10 cellular contexts compared by ENCODE assay signal in the genomic region with DNA sequence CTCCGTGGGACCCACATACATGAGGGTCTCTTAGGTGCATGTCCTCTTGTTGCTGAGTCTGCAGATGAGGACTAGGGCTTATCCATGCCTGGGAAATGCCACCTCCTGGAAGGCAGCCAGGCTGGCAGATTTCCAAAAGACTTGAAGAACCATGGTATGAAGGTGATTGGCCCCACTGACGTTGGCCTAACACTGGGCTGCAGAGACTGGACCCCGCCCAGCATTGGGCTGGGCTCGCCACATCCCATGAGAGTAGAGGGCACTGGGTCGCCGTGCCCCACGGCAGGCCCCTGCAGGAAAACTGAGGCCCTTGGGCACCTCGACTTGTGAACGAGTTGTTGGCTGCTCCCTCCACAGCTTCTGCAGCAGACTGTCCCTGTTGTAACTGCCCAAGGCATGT. TPM values are rescaled to one million over a fixed set of nuclear protein-coding genes. Genes with fewer than 3 reads are reported as not detected.
DNase-seq lines count a peak whose midpoint lies in the region; ATAC-seq and TF ChIP-seq lines count a peak whose summit lies in the region.
"Had no signal": no experiment of that assay in that cellular context is flagged by ENCODE, and none has a peak within 500 bp of the region (broad histone marks: within the 10 kb centered on the region; RNA-seq: fewer than 3 reads in every experiment).

No MANE protein-coding gene starts in this region.

- H3K27me3 ChIP-seq in naive thymus-derived CD4-positive, alpha-beta T cell (ENCODE audit: control insufficient read depth in 2 of 2, insufficient read depth in 2 of 2, low read length in 2 of 2), result no peaks in the 10 kb centered on the region

- intact Hi-C loops in Calu3 (cut with micrococcal nuclease; ENCODE audit: unreplicated experiment), result loop anchor here (2.0 to 10.0 kb wide), 5 partner anchors 41 to 279 kb away; a partner anchor contains a TSS
- intact Hi-C loops in naive thymus-derived CD4-positive, alpha-beta T cell (cut with micrococcal nuclease), result no loop called here

- H3K36me3 ChIP-seq in naive thymus-derived CD4-positive, alpha-beta T cell (ENCODE audit: control insufficient read depth in 2 of 3, insufficient read depth in 3 of 3, low read length in 3 of 3), result peaks cover 7 to 56% (median 19%) of the 10 kb centered on the region in 3 experiments

- peak overlapping the region; percentile 90 for H3K27ac Mint-ChIP-seq in Calu3 (ENCODE audit: unreplicated experiment)
- peak overlapping the region in 7 of 9 donors; percentile 71 to 100 (median 89) for H3K27ac Mint-ChIP-seq in naive thymus-derived CD4-positive, alpha-beta T cell

- peaks cover 19 to 36% of the 10 kb centered on the region in 2 donors for H3K4me1 ChIP-seq in naive thymus-derived CD4-positive, alpha-beta T cell (ENCODE audit: control insufficient read depth in 2 of 2, insufficient read depth in 2 of 2, low read length in 2 of 2)

- no peaks in the 10 kb centered on the region for H3K9me3 Mint-ChIP-seq in Calu3 (ENCODE audit: low read depth, unreplicated experiment)
- H3K9me3 Mint-ChIP-seq in naive thymus-derived CD4-positive, alpha-beta T cell, result no peaks in the 10 kb centered on the region

- ATAC-seq in naive thymus-derived CD4-positive, alpha-beta T cell, result no peak
- ATAC-seq: Panc1 had no signal

- H3K9me3 ChIP-seq in naive thymus-derived CD4-positive, alpha-beta T cell (ENCODE audit: control insufficient read depth in 2 of 3, low read length in 3 of 3), result no peaks in the 10 kb centered on the region

- POLR2A ChIA-PET in naive thymus-derived CD4-positive, alpha-beta T cell (lab: Charles Lee), result no interaction called here

- peaks cover 82% of the 10 kb centered on the region for H3K36me3 Mint-ChIP-seq in Calu3 (ENCODE audit: insufficient read depth, unreplicated experiment)
- peaks cover 15 to 49% (median 24%) of the 10 kb centered on the region in 5 donors for H3K36me3 Mint-ChIP-seq in naive thymus-derived CD4-positive, alpha-beta T cell

- CTCF ChIA-PET in Calu3 (lab: Charles Lee), result interaction anchor here (1.0 kb wide), 1 partner anchor 45 kb away, joined by 5 read pairs; no protein-coding TSS in a partner anchor
- CTCF ChIA-PET in naive thymus-derived CD4-positive, alpha-beta T cell (lab: Charles Lee), result interaction anchor here (1.3 kb wide), 1 partner anchor 11 kb away, joined by 4 read pairs; no protein-coding TSS in a partner anchor

- peak overlapping the region; percentile 39 for H3K4me3 Mint-ChIP-seq in Calu3 (ENCODE audit: low read depth, unreplicated experiment)
- peak overlapping the region in 2 of 10 donors; percentile 5 to 28 for H3K4me3 Mint-ChIP-seq in naive thymus-derived CD4-positive, alpha-beta T cell

- H3K4me3 ChIP-seq in naive thymus-derived CD4-positive, alpha-beta T cell (ENCODE audit: low read length), result no peak overlapping the region

- H3K27ac ChIP-seq in naive thymus-derived CD4-positive, alpha-beta T cell (ENCODE audit: low read depth, low read length), result peak overlapping the region; percentile 99

- TSS peak; percentile 2 for BruUV-seq in Calu3 (replicated peaks; lab: Mats Ljungman, UMichigan)

- no peaks in the 10 kb centered on the region for H3K27me3 Mint-ChIP-seq in Calu3 (ENCODE audit: unreplicated experiment)
- H3K27me3 Mint-ChIP-seq in naive thymus-derived CD4-positive, alpha-beta T cell, result no peaks in the 10 kb centered on the region

- DNase-seq in Calu3 (peak; percentile 90), NCI-H2196 (lab: John Stamatoyannopoulos, UW; ENCODE audit: unreplicated experiment) (peak; percentile 79), dermis blood vessel endothelial cell (peak; percentile 28), midbrain (lab: John Stamatoyannopoulos, UW) (no peak), GM13977 (ENCODE audit: low spot score) (no peak), activated gamma-delta T cell (lab: John Stamatoyannopoulos, UW) (no peak)
- DNase-seq in naive thymus-derived CD4-positive, alpha-beta T cell, result no peak
- DNase-seq in stimulated activated CD4-positive, alpha-beta T cell treated with anti-CD3 and anti-CD28 coated beads, Interleukin-15, amount 100 ng/mL, for 24 hours, result no peak
- DNase-seq: NCI-H1436 had no signal

- peaks cover 27% of the 10 kb centered on the region for H3K4me1 Mint-ChIP-seq in Calu3 (ENCODE audit: low read depth, unreplicated experiment)
- peaks cover 6 to 65% (median 60%) of the 10 kb centered on the region in 7 donors for H3K4me1 Mint-ChIP-seq in naive thymus-derived CD4-positive, alpha-beta T cell

- TF ChIP-seq CTCF in Calu3 (IDR thresholded peaks at IDR 0.05; ENCODE audit: unreplicated experiment) (no peak), GM13977 (IDR thresholded peaks at IDR 0.05; ENCODE audit: extremely low read depth, insufficient read depth, missing control alignments) (no peak)

- in situ Hi-C loops in GM13977 (cut with MboI; ENCODE audit: low pct_unique_long_range_greater_than_20kb, low sequenced_read_pairs, unreplicated experiment), result no loop called here

RNA-seq across cellular contexts. Expression of a gene that starts 38.2 kb away (rescaled TPM):
- not detected in 2 replicates for total RNA-seq in Calu3 (2022)
- total RNA-seq in dermis blood vessel endothelial cell, result under 0.01 and 0.14 TPM in 2 replicates
- 10 to 100 TPM; 24.6 to 40.9 (median 31.4) TPM for total RNA-seq in naive thymus-derived CD4-positive, alpha-beta T cell
- polyA plus RNA-seq in naive thymus-derived CD4-positive, alpha-beta T cell, result 10 to 100 TPM; 37.1 to 52.1 TPM

RNA-seq across cellular contexts. Expression of a gene that starts 50.0 kb away (rescaled TPM):
- total RNA-seq in Calu3 (2022) (99.0 and 108 TPM in 2 replicates), dermis blood vessel endothelial cell (23.9 and 42.9 TPM in 2 replicates)
- total RNA-seq in naive thymus-derived CD4-positive, alpha-beta T cell, result 100 to 1,000 TPM; 158 to 498 (median 198) TPM
- polyA plus RNA-seq in naive thymus-derived CD4-positive, alpha-beta T cell, result 100 to 1,000 TPM in 1 of 2 donors, 10 to 100 TPM in 1; 99.8 to 128 TPM

Comparison
In these comparisons a context has a peak if more than half of its experiments do, and no peak if none do; other contexts are left out.
1. DNase-seq: peak in Calu3 (single experiment), NCI-H2196 (single experiment) and dermis blood vessel endothelial cell (single experiment); none in naive thymus-derived CD4-positive, alpha-beta T cell (0 of 9), midbrain (single experiment), stimulated activated CD4-positive, alpha-beta T cell treated with anti-CD3 and anti-CD28 coated beads, Interleukin-15, amount 100 ng/mL, for 24 hours (single experiment), GM13977 (single experiment) and activated gamma-delta T cell (single experiment).
2. RNA of a gene that starts 38.2 kb away (total RNA-seq): 24.6 to 40.9 TPM in naive thymus-derived CD4-positive, alpha-beta T cell; not detected in Calu3 and under 0.01 to 0.14 TPM in dermis blood vessel endothelial cell; every median in the first group is over 10 times any median in the second.